Comparison of ENCODE assay signal across 28 cellular contexts in genomic region chr17:79699386-79700036, GRCh38. TPM values are rescaled to one million over a fixed set of nuclear protein-coding genes. Genes with fewer than 3 reads are reported as not detected.
DNase-seq lines count a peak whose midpoint lies in the region; ATAC-seq and TF ChIP-seq lines count a peak whose summit lies in the region.
"Had no signal": no experiment of that assay in that cellular context is flagged by ENCODE, and none has a peak within 500 bp of the region (broad histone marks: within the 10 kb centered on the region; RNA-seq: fewer than 3 reads in every experiment).

No MANE protein-coding gene starts in this region.

- H3K79me2 ChIP-seq in HCT116 (ENCODE audit: insufficient read depth, low read length): no peaks in the 10 kb centered on the region
- H3K79me2 ChIP-seq in mesendoderm (ENCODE audit: control insufficient read depth, insufficient read depth, low read length): no peaks in the 10 kb centered on the region

- no peak for TF ChIP-seq POLR2A in HCT116 (IDR thresholded peaks at IDR 0.05; ENCODE audit: borderline replicate concordance, extremely low read depth, insufficient read depth, insufficient read length)

- no peak overlapping the region for H3K27ac Mint-ChIP-seq in CD8-positive, alpha-beta T cell
- H3K27ac Mint-ChIP-seq in activated B cell treated with CpG ODN at 0.5 μM for 24 hours: no peak overlapping the region
- no peak overlapping the region for H3K27ac Mint-ChIP-seq in activated T-helper 2 cell treated with anti-CD3 and anti-CD28 coated beads, Interferon-gamma antibody, Interleukin-2, Interleukin-4, amounts not matched to agents 10 μg/mL and 5 μg/mL and 100 μg/mL, durations not matched to agents 14 hours and 24 hours and 36 hours
- H3K27ac Mint-ChIP-seq in activated T-cell treated with anti-CD3 and anti-CD28 coated beads, Interleukin-2, amount 50 U/mL, for 24 hours: no peak overlapping the region
- H3K27ac Mint-ChIP-seq: nephron had no signal

- TF ChIP-seq CTCF in CD8-positive, alpha-beta T cell (IDR thresholded peaks at IDR 0.05): no peak
- TF ChIP-seq CTCF in HCT116 (IDR thresholded peaks at IDR 0.05 in 2 of 3, conservative IDR thresholded peaks at IDR 0.05 in 1 of 3; ENCODE audit: borderline replicate concordance in 1 of 3, insufficient read depth in 1 of 3, low read depth in 2 of 3, low read length in 2 of 3): no peak
- TF ChIP-seq CTCF in activated B cell treated with CpG ODN at 0.5 μM for 24 hours (IDR thresholded peaks at IDR 0.05): no peak

- no peak overlapping the region for H3K56ac ChIP-seq in mesendoderm (ENCODE audit: low read length)

- no peaks in the 10 kb centered on the region for H3K27me3 ChIP-seq in CD8-positive, alpha-beta T cell (ENCODE audit: insufficient read depth, low read length)
- H3K27me3 ChIP-seq in HCT116 (ENCODE audit: insufficient read depth, low read length) (no peaks in the 10 kb centered on the region), mesendoderm (ENCODE audit: insufficient read depth, low read length, poor library complexity) (no peaks in the 10 kb centered on the region)
- H3K27me3 ChIP-seq: ovary had no signal

- H2BK5ac ChIP-seq in mesendoderm (ENCODE audit: low read length): no peak overlapping the region

- no peak overlapping the region for H2AFZ ChIP-seq in HCT116 (ENCODE audit: low read depth, low read length, poor library complexity, severe bottlenecking)

- H3K18ac ChIP-seq in mesendoderm (ENCODE audit: low read length): no peak overlapping the region

- CTCF ChIA-PET in CD8-positive, alpha-beta T cell (lab: Charles Lee): no interaction called here
- CTCF ChIA-PET in HCT116 (lab: Charles Lee) (interaction anchor here (1.0 kb wide), 1 partner anchor 9 kb away, joined by 3 read pairs; no protein-coding TSS in a partner anchor), activated B cell treated with CpG ODN at 0.5 μM for 24 hours (lab: Charles Lee) (no interaction called here)

- no peaks in the 10 kb centered on the region for H3K79me1 ChIP-seq in mesendoderm (ENCODE audit: low read length)

- H3K4me3 Mint-ChIP-seq in CD8-positive, alpha-beta T cell: no peak overlapping the region
- no peak overlapping the region for H3K4me3 Mint-ChIP-seq in activated B cell treated with CpG ODN at 0.5 μM for 24 hours
- H3K4me3 Mint-ChIP-seq in activated T-helper 2 cell treated with anti-CD3 and anti-CD28 coated beads, Interferon-gamma antibody, Interleukin-2, Interleukin-4, amounts not matched to agents 10 μg/mL and 5 μg/mL and 100 μg/mL, durations not matched to agents 14 hours and 24 hours and 36 hours (ENCODE audit: low read depth): no peak overlapping the region
- H3K4me3 Mint-ChIP-seq in activated T-cell treated with anti-CD3 and anti-CD28 coated beads, Interleukin-2, amount 50 U/mL, for 24 hours: no peak overlapping the region
- H3K4me3 Mint-ChIP-seq: activated T-cell treated with anti-CD3 and anti-CD28 coated beads, Interleukin-2, amount 50 U/mL, for 4 hours; central memory CD8-positive, alpha-beta T cell; nephron had no signal

- no peak overlapping the region for H3K4ac ChIP-seq in mesendoderm (ENCODE audit: low read depth, low read length)

- ATAC-seq in CD8-positive, alpha-beta T cell: peak; percentile 38
- ATAC-seq in HCT116 (peak; percentile 77), activated B cell treated with CpG ODN at 0.5 μM for 24 hours (ENCODE audit: low read depth) (peak; percentile 30)
- ATAC-seq: activated T-cell treated with anti-CD3 and anti-CD28 coated beads, Interleukin-2, amount 50 U/mL, for 4 hours had no signal

- H3K9me2 ChIP-seq in HCT116 (ENCODE audit: insufficient read depth): no peaks in the 10 kb centered on the region

- H4K8ac ChIP-seq in mesendoderm (ENCODE audit: low read depth, low read length): no peak overlapping the region

- no peak overlapping the region for H3K4me3 ChIP-seq in CD8-positive, alpha-beta T cell (ENCODE audit: low read depth, low read length)
- H3K4me3 ChIP-seq in HCT116 (replicated peaks in 1 of 2; ENCODE audit: low read depth in 1 of 2, low read length in 2 of 2): no peak overlapping the region
- H3K4me3 ChIP-seq in mesendoderm (ENCODE audit: low read length): no peak overlapping the region
- H3K4me3 ChIP-seq: left ventricle myocardium inferior, ovary, suprapubic skin had no signal

- peaks cover 27% of the 10 kb centered on the region for H3K27me3 Mint-ChIP-seq in CD8-positive, alpha-beta T cell (ENCODE audit: low read depth)
- H3K27me3 Mint-ChIP-seq in activated B cell treated with CpG ODN at 0.5 μM for 24 hours: peaks cover 37% of the 10 kb centered on the region
- peaks cover 2% of the 10 kb centered on the region for H3K27me3 Mint-ChIP-seq in activated T-helper 2 cell treated with anti-CD3 and anti-CD28 coated beads, Interferon-gamma antibody, Interleukin-2, Interleukin-4, amounts not matched to agents 10 μg/mL and 5 μg/mL and 100 μg/mL, durations not matched to agents 14 hours and 24 hours and 36 hours (ENCODE audit: low read depth)
- H3K27me3 Mint-ChIP-seq in activated T-cell treated with anti-CD3 and anti-CD28 coated beads, Interleukin-2, amount 50 U/mL, for 24 hours: peaks cover 39% of the 10 kb centered on the region

- H3K9ac ChIP-seq in HCT116 (ENCODE audit: low read length) (no peak overlapping the region), mesendoderm (ENCODE audit: low read length) (no peak overlapping the region)

- no TSS peak for BruUV-seq in HCT116 (replicated peaks; lab: Mats Ljungman, UMichigan)

- peaks cover 6% of the 10 kb centered on the region for H3K4me1 Mint-ChIP-seq in CD8-positive, alpha-beta T cell (ENCODE audit: low read depth)
- H3K4me1 Mint-ChIP-seq in activated B cell treated with CpG ODN at 0.5 μM for 24 hours: peaks cover 9% of the 10 kb centered on the region
- H3K4me1 Mint-ChIP-seq in activated T-helper 2 cell treated with anti-CD3 and anti-CD28 coated beads, Interferon-gamma antibody, Interleukin-2, Interleukin-4, amounts not matched to agents 10 μg/mL and 5 μg/mL and 100 μg/mL, durations not matched to agents 14 hours and 24 hours and 36 hours (ENCODE audit: low read depth): no peaks in the 10 kb centered on the region
- no peaks in the 10 kb centered on the region for H3K4me1 Mint-ChIP-seq in activated T-cell treated with anti-CD3 and anti-CD28 coated beads, Interleukin-2, amount 50 U/mL, for 24 hours (ENCODE audit: low read depth)
- H3K4me1 Mint-ChIP-seq: central memory CD8-positive, alpha-beta T cell had no signal

- POLR2A ChIA-PET in CD8-positive, alpha-beta T cell (lab: Charles Lee): no interaction called here
- POLR2A ChIA-PET in HCT116 (lab: Charles Lee) (no interaction called here), activated B cell treated with CpG ODN at 0.5 μM for 24 hours (lab: Charles Lee) (no interaction called here)

- H3K36me3 Mint-ChIP-seq in CD8-positive, alpha-beta T cell: no peaks in the 10 kb centered on the region
- no peaks in the 10 kb centered on the region for H3K36me3 Mint-ChIP-seq in activated B cell treated with CpG ODN at 0.5 μM for 24 hours (ENCODE audit: low read depth)
- H3K36me3 Mint-ChIP-seq in activated T-helper 2 cell treated with anti-CD3 and anti-CD28 coated beads, Interferon-gamma antibody, Interleukin-2, Interleukin-4, amounts not matched to agents 10 μg/mL and 5 μg/mL and 100 μg/mL, durations not matched to agents 14 hours and 24 hours and 36 hours (ENCODE audit: low read depth): no peaks in the 10 kb centered on the region
- no peaks in the 10 kb centered on the region for H3K36me3 Mint-ChIP-seq in activated T-cell treated with anti-CD3 and anti-CD28 coated beads, Interleukin-2, amount 50 U/mL, for 24 hours (ENCODE audit: low read depth)

- no peak for TF ChIP-seq RAD21 in HCT116 (IDR thresholded peaks at IDR 0.05; ENCODE audit: low read depth)

- no peak for DNase-seq in CD8-positive, alpha-beta T cell
- DNase-seq in HCT116 (ENCODE audit: low read depth, low spot score) (peak; percentile 39), activated B cell treated with CpG ODN at 0.5 μM for 24 hours (no peak), mesendoderm (peak; percentile 36), KG1 (lab: John Stamatoyannopoulos, UW) (no peak), cerebellar nuclear complex (lab: John Stamatoyannopoulos, UW) (no peak)
- DNase-seq in activated T-helper 2 cell treated with anti-CD3 and anti-CD28 coated beads, Interferon-gamma antibody, Interleukin-2, Interleukin-4, amounts not matched to agents 10 μg/mL and 5 μg/mL and 100 μg/mL, durations not matched to agents 14 hours and 24 hours and 36 hours (ENCODE audit: low spot score): no peak
- no peak for DNase-seq in activated T-cell treated with anti-CD3 and anti-CD28 coated beads, Interleukin-2, amount 50 U/mL, for 24 hours
- DNase-seq: activated naive CD4-positive, alpha-beta T cell; activated T-cell treated with anti-CD3 and anti-CD28 coated beads, Interleukin-2, amount 50 U/mL, for 4 hours; dermis blood vessel endothelial cell; DND-41; IMR-90; left ventricle myocardium inferior; NCI-H1092 treated with DMSO at 0.1 percent for 48 hours; NCI-H1930; NCI-H526 treated with DMSO at 0.1 percent for 48 hours; ovary; retina; SIG-M5; SW 1271 had no signal

- H2AK5ac ChIP-seq in mesendoderm (ENCODE audit: low read length): no peak overlapping the region

- H4K20me1 ChIP-seq in HCT116 (ENCODE audit: insufficient read depth): no peaks in the 10 kb centered on the region

- intact Hi-C loops in CD8-positive, alpha-beta T cell (cut with DNase I, micrococcal nuclease): no loop called here
- intact Hi-C loops in HCT116 (cut with micrococcal nuclease) (no loop called here), activated B cell treated with CpG ODN at 0.5 μM for 24 hours (cut with micrococcal nuclease) (no loop called here)
- intact Hi-C loops in activated T-helper 2 cell treated with anti-CD3 and anti-CD28 coated beads, Interferon-gamma antibody, Interleukin-2, Interleukin-4, amounts not matched to agents 10 μg/mL and 5 μg/mL and 100 μg/mL, durations not matched to agents 14 hours and 24 hours and 36 hours (cut with micrococcal nuclease): no loop called here

- H3K9me3 ChIP-seq in CD8-positive, alpha-beta T cell (ENCODE audit: low read length): no peaks in the 10 kb centered on the region
- H3K9me3 ChIP-seq in HCT116 (ENCODE audit: control insufficient read depth in 1 of 2, insufficient read depth in 1 of 2, low read depth in 1 of 2, low read length in 2 of 2): no peaks in the 10 kb centered on the region
- H3K9me3 ChIP-seq: left ventricle myocardium inferior, ovary, suprapubic skin had no signal

- no peak overlapping the region for H3K23ac ChIP-seq in mesendoderm (ENCODE audit: low read length)

- WGBS in mesendoderm (ENCODE audit: extremely low coverage, insufficient coverage, low lambda C conversion rate): no CpG with 5 or more reads among the region's 12 CpGs

- H2BK120ac ChIP-seq in mesendoderm (ENCODE audit: low read depth, low read length): no peak overlapping the region

- no peaks in the 10 kb centered on the region for H3K9me3 Mint-ChIP-seq in CD8-positive, alpha-beta T cell
- no peaks in the 10 kb centered on the region for H3K9me3 Mint-ChIP-seq in activated B cell treated with CpG ODN at 0.5 μM for 24 hours
- H3K9me3 Mint-ChIP-seq in activated T-helper 2 cell treated with anti-CD3 and anti-CD28 coated beads, Interferon-gamma antibody, Interleukin-2, Interleukin-4, amounts not matched to agents 10 μg/mL and 5 μg/mL and 100 μg/mL, durations not matched to agents 14 hours and 24 hours and 36 hours: no peaks in the 10 kb centered on the region
- no peaks in the 10 kb centered on the region for H3K9me3 Mint-ChIP-seq in activated T-cell treated with anti-CD3 and anti-CD28 coated beads, Interleukin-2, amount 50 U/mL, for 24 hours
- H3K9me3 Mint-ChIP-seq: activated T-cell treated with anti-CD3 and anti-CD28 coated beads, Interleukin-2, amount 50 U/mL, for 4 hours; central memory CD8-positive, alpha-beta T cell; nephron had no signal

- H4K5ac ChIP-seq in mesendoderm (ENCODE audit: low read length): no peak overlapping the region

- RAD21 ChIA-PET in HCT116 (lab: Charles Lee; ENCODE audit: low non-redundant PET in 1 of 2, low total read pairs in 2 of 2, uncharacterized antibody in 2 of 2, unreplicated experiment in 2 of 2): no interaction called here

- H3K4me1 ChIP-seq in CD8-positive, alpha-beta T cell (ENCODE audit: insufficient read depth, low read length): no peaks in the 10 kb centered on the region
- H3K4me1 ChIP-seq in HCT116 (ENCODE audit: control insufficient read depth in 1 of 2, insufficient read depth in 2 of 2, low read length in 2 of 2): peaks cover 15 to 26% of the 10 kb centered on the region in 2 experiments
- H3K4me1 ChIP-seq in mesendoderm (ENCODE audit: control insufficient read depth, low read depth, low read length): no peaks in the 10 kb centered on the region

- no peak overlapping the region for H3K27ac ChIP-seq in CD8-positive, alpha-beta T cell (ENCODE audit: low read depth, low read length)
- H3K27ac ChIP-seq in HCT116 (ENCODE audit: low read depth, low read length): no peak overlapping the region; the same call in 1 of the 2 replicates
- no peak overlapping the region for H3K27ac ChIP-seq in mesendoderm (ENCODE audit: low read depth, low read length)
- H3K27ac ChIP-seq: C4-2B, left ventricle myocardium inferior, ovary, suprapubic skin had no signal

- H3K36me3 ChIP-seq in CD8-positive, alpha-beta T cell (ENCODE audit: insufficient read depth, low read length): no peaks in the 10 kb centered on the region
- no peaks in the 10 kb centered on the region for H3K36me3 ChIP-seq in HCT116 (ENCODE audit: control insufficient read depth in 1 of 2, insufficient read depth in 2 of 2, low read length in 2 of 2)
- no peaks in the 10 kb centered on the region for H3K36me3 ChIP-seq in mesendoderm (ENCODE audit: control insufficient read depth, insufficient read depth, low read length)
- H3K36me3 ChIP-seq: left ventricle myocardium inferior, ovary, suprapubic skin had no signal

- H2BK15ac ChIP-seq in mesendoderm (replicated peaks; ENCODE audit: low read depth): no peak overlapping the region

- H3K4me2 ChIP-seq in HCT116 (ENCODE audit: low read length) (no peak overlapping the region), mesendoderm (ENCODE audit: low read length) (no peak overlapping the region)

RNA-seq across cellular contexts. Expression of gene ENPP7, which starts 31.2 kb away (rescaled TPM):
- total RNA-seq in CD8-positive, alpha-beta T cell: under 1 TPM in 1 of 2 experiments, not detected in 1; 0.16 TPM
- total RNA-seq in HCT116 (2021; ENCODE audit: unreplicated experiment): not detected
- polyA plus RNA-seq in HCT116 (2012): not detected in 2 replicates
- 1.4 and 1.5 TPM in 2 replicates for total RNA-seq in activated B cell treated with CpG ODN at 0.5 μM for 24 hours
- polyA plus RNA-seq in mesendoderm (2013, experiment 1 of 2): not detected
- not detected for polyA plus RNA-seq in mesendoderm (2013, experiment 2 of 2)
- not detected in 2 replicates for total RNA-seq in activated T-helper 2 cell treated with anti-CD3 and anti-CD28 coated beads, Interferon-gamma antibody, Interleukin-2, Interleukin-4, amounts not matched to agents 10 μg/mL and 5 μg/mL and 100 μg/mL, durations not matched to agents 14 hours and 24 hours and 36 hours
- total RNA-seq: activated T-cell treated with anti-CD3 and anti-CD28 coated beads, Interleukin-2, amount 50 U/mL, for 4 hours; dermis blood vessel endothelial cell; IMR-90; left ventricle myocardium inferior; M059J; mononuclear cell; ovary; suprapubic skin; urinary bladder had no signal
- polyA plus RNA-seq: IMR-90, ovary, urinary bladder had no signal

Comparison
In these comparisons a context has a peak if more than half of its experiments do, and no peak if none do; other contexts are left out.
1. DNase-seq: peak in HCT116 (single experiment) and mesendoderm (single experiment); none in CD8-positive, alpha-beta T cell (0 of 7), activated B cell treated with CpG ODN at 0.5 μM for 24 hours (single experiment), activated T-helper 2 cell treated with anti-CD3 and anti-CD28 coated beads, Interferon-gamma antibody, Interleukin-2, Interleukin-4, amounts not matched to agents 10 μg/mL and 5 μg/mL and 100 μg/mL, durations not matched to agents 14 hours and 24 hours and 36 hours (single experiment), activated T-cell treated with anti-CD3 and anti-CD28 coated beads, Interleukin-2, amount 50 U/mL, for 24 hours (single experiment), KG1 (single experiment) and cerebellar nuclear complex (0 of 2).
2. Peak in every context shown above with its lines, with median percentiles within 50 percentile points of each other: ATAC-seq.